8 cellular contexts compared by ENCODE assay signal in the genomic region with DNA sequence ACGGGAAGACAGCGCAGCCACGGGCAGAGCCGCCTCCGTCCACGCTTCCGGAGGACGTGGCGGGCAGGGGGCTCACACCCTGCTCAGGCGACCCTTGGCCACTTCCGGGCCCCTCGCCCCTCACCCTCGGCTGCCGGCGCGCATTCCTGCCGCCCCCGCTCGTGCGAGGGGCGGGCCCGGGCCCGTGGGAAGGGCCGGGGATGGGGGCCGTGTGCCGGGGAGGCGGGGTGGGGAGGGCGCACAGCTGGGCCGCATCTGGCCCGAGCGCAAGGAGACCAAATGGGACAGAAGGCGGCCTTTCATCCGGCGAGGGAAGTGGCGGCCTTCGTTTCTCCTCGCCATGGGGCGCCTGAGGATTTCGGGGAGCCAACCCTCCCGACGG. TPM values are rescaled to one million over a fixed set of nuclear protein-coding genes. Genes with fewer than 3 reads are reported as not detected.
DNase-seq lines count a peak whose midpoint lies in the region; ATAC-seq and TF ChIP-seq lines count a peak whose summit lies in the region.

No MANE protein-coding gene starts in this region.

- peak overlapping the region; percentile 67 for H3K4me3 Mint-ChIP-seq in activated CD4-positive, alpha-beta memory T cell treated with anti-CD3 and anti-CD28 coated beads for 36 hours

- peaks cover 49% of the 10 kb centered on the region for H3K4me1 ChIP-seq in smooth muscle cell (ENCODE audit: low read depth)

- H3K9me3 ChIP-seq in smooth muscle cell (replicated peaks; ENCODE audit: low read depth), result no peaks in the 10 kb centered on the region

- H3K27me3 Mint-ChIP-seq in activated CD4-positive, alpha-beta memory T cell treated with anti-CD3 and anti-CD28 coated beads for 36 hours, result no peaks in the 10 kb centered on the region

- peak overlapping the region; percentile 93 for H3K27ac ChIP-seq in smooth muscle cell (ENCODE audit: low read depth)
- no peak overlapping the region for H3K27ac ChIP-seq in RWPE1

- peak overlapping the region; percentile 18 for H3K27ac Mint-ChIP-seq in activated CD4-positive, alpha-beta memory T cell treated with anti-CD3 and anti-CD28 coated beads for 36 hours

- intact Hi-C loops in activated CD4-positive, alpha-beta memory T cell treated with anti-CD3 and anti-CD28 coated beads for 36 hours (cut with micrococcal nuclease), result loop anchor here (1.0 kb wide), 1 partner anchor 7 kb away; no protein-coding TSS in a partner anchor
- intact Hi-C loops in left colon (cut with DNase I, micrococcal nuclease), result no loop called here

- H3K4me1 Mint-ChIP-seq in activated CD4-positive, alpha-beta memory T cell treated with anti-CD3 and anti-CD28 coated beads for 36 hours (ENCODE audit: low read depth), result peaks cover 24% of the 10 kb centered on the region

- TF ChIP-seq CTCF in HFF-Myc (IDR thresholded peaks at IDR 0.05; ENCODE audit: low read depth, low read length, missing control alignments), result no peak
- no peak for TF ChIP-seq CTCF in smooth muscle cell (IDR thresholded peaks at IDR 0.05; ENCODE audit: borderline replicate concordance, insufficient read depth, poor library complexity, severe bottlenecking)
- TF ChIP-seq CTCF in RWPE1 (conservative IDR thresholded peaks at IDR 0.05; ENCODE audit: low read depth), result no peak

- H3K4me3 ChIP-seq in HFF-Myc (replicated peaks; ENCODE audit: low read depth, low read length) (peak overlapping the region; percentile 52), iPS-11a (ENCODE audit: low read depth, low read length) (peak overlapping the region; percentile 27), smooth muscle cell (peak overlapping the region; percentile 52)

- H3K79me2 ChIP-seq in smooth muscle cell (ENCODE audit: low read depth), result peaks cover 36% of the 10 kb centered on the region

- H3K9me3 Mint-ChIP-seq in activated CD4-positive, alpha-beta memory T cell treated with anti-CD3 and anti-CD28 coated beads for 36 hours, result no peaks in the 10 kb centered on the region

- CTCF ChIA-PET in activated CD4-positive, alpha-beta memory T cell treated with anti-CD3 and anti-CD28 coated beads for 36 hours (lab: Charles Lee), result no interaction called here
- CTCF ChIA-PET in RWPE1 (lab: Yijun Ruan, JAX), result interaction anchor here (0.7 kb wide), 1 partner anchor 98 kb away, joined by 3 read pairs; no protein-coding TSS in a partner anchor

- peaks cover 38% of the 10 kb centered on the region for H4K20me1 ChIP-seq in smooth muscle cell (ENCODE audit: low read depth)

- 3% methylated on average over 17 of the region's 41 CpGs for WGBS in smooth muscle cell (ENCODE audit: low lambda C conversion rate)

- H3K36me3 ChIP-seq in smooth muscle cell (ENCODE audit: low read depth), result no peaks in the 10 kb centered on the region

- DNase-seq in HFF-Myc (ENCODE audit: extremely low read depth, low read depth) (no peak), smooth muscle cell (lab: John Stamatoyannopoulos, UW; ENCODE audit: unreplicated experiment) (no peak), NCI-H345 treated with DMSO at 0.1 percent for 48 hours (lab: John Stamatoyannopoulos, UW; ENCODE audit: unreplicated experiment) (no peak), left colon (no peak), cerebellar nuclear complex (lab: John Stamatoyannopoulos, UW) (no peak), RWPE1 (ENCODE audit: low spot score) (no peak)
- DNase-seq in activated CD4-positive, alpha-beta memory T cell treated with anti-CD3 and anti-CD28 coated beads for 36 hours, result no peak

- POLR2A ChIA-PET in activated CD4-positive, alpha-beta memory T cell treated with anti-CD3 and anti-CD28 coated beads for 36 hours (lab: Charles Lee), result interaction anchor here (0.7 kb wide), 1 partner anchor 8 kb away, joined by 4 read pairs; no protein-coding TSS in a partner anchor
- POLR2A ChIA-PET in RWPE1 (lab: Yijun Ruan, JAX; ENCODE audit: low non-redundant PET), result no interaction called here

- H3K27me3 ChIP-seq in smooth muscle cell (ENCODE audit: low read depth), result no peaks in the 10 kb centered on the region

- H3F3A ChIP-seq in smooth muscle cell (ENCODE audit: low read depth), result peaks cover 33% of the 10 kb centered on the region

- peak overlapping the region; percentile 27 for H2AFZ ChIP-seq in smooth muscle cell (ENCODE audit: low read depth)

- H3K36me3 Mint-ChIP-seq in activated CD4-positive, alpha-beta memory T cell treated with anti-CD3 and anti-CD28 coated beads for 36 hours, result peaks cover 8% of the 10 kb centered on the region

- H3K4me2 ChIP-seq in smooth muscle cell, result peak overlapping the region; percentile 94

- H3K9ac ChIP-seq in smooth muscle cell (ENCODE audit: low read depth), result peak overlapping the region; percentile 68

- no peak for ATAC-seq in left colon

RNA-seq across cellular contexts. Expression of a gene that starts 0.8 kb away (rescaled TPM):
- 10 to 100 TPM; 33.0 to 33.1 TPM for total RNA-seq in activated CD4-positive, alpha-beta memory T cell treated with anti-CD3 and anti-CD28 coated beads for 36 hours
- 9.8 and 19.5 TPM in 2 replicates for total RNA-seq in smooth muscle cell
- polyA plus RNA-seq in smooth muscle cell, result 6.0 and 7.9 TPM in 2 replicates
- total RNA-seq in left colon, result 10 to 100 TPM; 48.3 to 70.1 TPM

RNA-seq across cellular contexts. Expression of a gene that starts 36.6 kb away (rescaled TPM):
- total RNA-seq in activated CD4-positive, alpha-beta memory T cell treated with anti-CD3 and anti-CD28 coated beads for 36 hours, result 10 to 100 TPM; 33.5 to 33.6 TPM
- 11.2 and 16.8 TPM in 2 replicates for total RNA-seq in smooth muscle cell
- polyA plus RNA-seq in smooth muscle cell, result 32.4 and 43.6 TPM in 2 replicates
- 10 to 100 TPM; 21.8 to 21.9 TPM for total RNA-seq in left colon

RNA-seq across cellular contexts. Expression of a gene that starts 40.1 kb away (rescaled TPM):
- 10 to 100 TPM in 1 of 2 experiments, 1 to 10 TPM in 1; 8.5 to 10.7 TPM for total RNA-seq in activated CD4-positive, alpha-beta memory T cell treated with anti-CD3 and anti-CD28 coated beads for 36 hours
- total RNA-seq in smooth muscle cell, result 12.7 and 15.0 TPM in 2 replicates
- 5.8 and 16.3 TPM in 2 replicates for polyA plus RNA-seq in smooth muscle cell
- 10 to 100 TPM; 28.5 to 30.5 TPM for total RNA-seq in left colon

RNA-seq across cellular contexts. Expression of a gene that starts 42.5 kb away (rescaled TPM):
- not detected for total RNA-seq in activated CD4-positive, alpha-beta memory T cell treated with anti-CD3 and anti-CD28 coated beads for 36 hours
- total RNA-seq in smooth muscle cell (not detected in 2 replicates), left colon (not detected)
- not detected in 2 replicates for polyA plus RNA-seq in smooth muscle cell
